8 cellular contexts compared by ENCODE assay signal in the genomic region with DNA sequence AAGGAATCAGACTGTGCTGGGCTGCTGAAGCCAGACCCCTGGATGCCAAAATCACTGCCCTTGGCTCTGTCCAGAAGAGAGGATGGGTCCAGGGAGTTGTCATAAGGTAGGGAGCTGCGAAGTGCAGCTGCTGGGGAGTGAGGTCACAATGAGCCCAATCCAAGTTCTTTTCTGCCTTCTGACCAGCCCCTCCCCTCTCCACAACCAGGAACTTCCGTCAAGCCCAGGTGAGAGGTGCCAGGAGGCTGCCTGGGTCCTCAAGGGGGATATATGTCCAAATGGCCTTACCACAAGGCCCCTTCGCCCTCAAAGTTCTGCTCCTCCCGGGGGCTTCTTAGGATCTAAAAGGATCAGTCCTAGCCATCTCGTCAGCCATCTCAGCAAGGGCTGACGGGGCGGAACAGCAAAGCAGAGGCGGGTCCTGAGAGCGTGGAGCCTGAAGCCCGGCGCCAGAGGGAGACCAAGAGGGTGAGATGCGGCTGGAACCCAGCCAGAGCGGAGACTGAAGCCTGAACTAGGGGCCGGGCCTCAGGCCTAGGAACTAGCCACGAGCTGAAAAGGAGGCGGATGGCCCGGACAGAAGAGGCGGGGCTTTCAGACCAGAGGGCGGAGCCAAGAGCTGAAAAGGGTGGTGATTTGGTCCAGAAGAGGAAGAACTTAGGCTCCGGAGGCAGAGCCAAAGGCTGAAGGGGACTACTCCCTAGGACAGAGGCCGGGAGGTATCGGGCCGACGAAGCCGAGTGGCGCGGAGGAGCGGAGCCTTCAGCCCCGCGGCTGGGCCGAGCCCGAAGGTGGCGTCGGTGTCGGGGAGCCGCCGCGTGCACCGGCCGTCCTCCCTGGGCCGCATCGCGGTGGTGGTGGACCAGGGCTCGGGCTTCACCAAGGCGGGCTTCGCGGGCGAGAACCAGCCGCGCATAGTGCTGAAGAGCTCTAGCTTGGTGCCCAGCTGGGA.
DNase-seq lines count a peak whose midpoint lies in the region; ATAC-seq lines count a peak whose summit lies in the region.

TSS of gene ACTL10 (plus strand) at position 651 of the 952 bp plus-strand sequence. CDS start 555 bp downstream, outside the sequence.

- H3K4me1 Mint-ChIP-seq in dendritic cell treated with granulocyte-macrophage colony-stimulating factor and Interleukin-4, amounts not matched to agents 40 ng/mL and 50 ng/mL, for 4 days (ENCODE audit: low read depth), result peaks cover 64% of the 10 kb centered on the region

- intact Hi-C loops in dendritic cell treated with granulocyte-macrophage colony-stimulating factor and Interleukin-4, amounts not matched to agents 40 ng/mL and 50 ng/mL, for 4 days (cut with micrococcal nuclease), result loop anchor here (1.0 to 10.0 kb wide), 5 partner anchors 8 to 328 kb away; partner anchors contain the start of genes NECAB3 and RALY

- ATAC-seq in GM18519 (IDR thresholded peaks at IDR 0.05; ENCODE audit: low FRiP score, unreplicated experiment) (peak; percentile 53), HG03064 (IDR thresholded peaks at IDR 0.05; ENCODE audit: low read depth, unreplicated experiment) (peak; percentile 51)

- peak; percentile 77 for DNase-seq in 8988T
- DNase-seq in NCI-H226, result peak; percentile 99
- DNase-seq in activated CD4-positive, alpha-beta T cell treated with anti-CD3 and anti-CD28 coated beads, Interleukin-2, amount 50 U/mL, for 24 hours (ENCODE audit: low read depth in 1 of 2, low spot score in 1 of 2), result peak; percentile 63 to 84
- DNase-seq in left kidney (ENCODE audit: low read depth, low spot score), result peak; percentile 98
- peak; percentile 87 for DNase-seq in stimulated activated CD4-positive, alpha-beta T cell treated with anti-CD3 and anti-CD28 coated beads, Interleukin-1b, Interleukin-23, amount 100 ng/mL, for 48 hours

- H3K4me3 Mint-ChIP-seq in dendritic cell treated with granulocyte-macrophage colony-stimulating factor and Interleukin-4, amounts not matched to agents 40 ng/mL and 50 ng/mL, for 4 days, result peak within 1 kb of the TSS; percentile 75

- no peaks in the 10 kb centered on the region for H3K9me3 Mint-ChIP-seq in dendritic cell treated with granulocyte-macrophage colony-stimulating factor and Interleukin-4, amounts not matched to agents 40 ng/mL and 50 ng/mL, for 4 days

- no peaks in the 10 kb centered on the region for H3K27me3 Mint-ChIP-seq in dendritic cell treated with granulocyte-macrophage colony-stimulating factor and Interleukin-4, amounts not matched to agents 40 ng/mL and 50 ng/mL, for 4 days

- peaks cover 21% of the 10 kb centered on the region for H3K36me3 Mint-ChIP-seq in dendritic cell treated with granulocyte-macrophage colony-stimulating factor and Interleukin-4, amounts not matched to agents 40 ng/mL and 50 ng/mL, for 4 days (ENCODE audit: low read depth)

- H3K27ac Mint-ChIP-seq in dendritic cell treated with granulocyte-macrophage colony-stimulating factor and Interleukin-4, amounts not matched to agents 40 ng/mL and 50 ng/mL, for 4 days, result peak within 1 kb of the TSS; percentile 76

Comparison
In these comparisons a context has a peak if more than half of its experiments do, and no peak if none do; other contexts are left out.
1. Peak in every context shown above with its lines: DNase-seq and ATAC-seq.